Comparison of ENCODE assay signal across 1 cellular context in the genomic region with DNA sequence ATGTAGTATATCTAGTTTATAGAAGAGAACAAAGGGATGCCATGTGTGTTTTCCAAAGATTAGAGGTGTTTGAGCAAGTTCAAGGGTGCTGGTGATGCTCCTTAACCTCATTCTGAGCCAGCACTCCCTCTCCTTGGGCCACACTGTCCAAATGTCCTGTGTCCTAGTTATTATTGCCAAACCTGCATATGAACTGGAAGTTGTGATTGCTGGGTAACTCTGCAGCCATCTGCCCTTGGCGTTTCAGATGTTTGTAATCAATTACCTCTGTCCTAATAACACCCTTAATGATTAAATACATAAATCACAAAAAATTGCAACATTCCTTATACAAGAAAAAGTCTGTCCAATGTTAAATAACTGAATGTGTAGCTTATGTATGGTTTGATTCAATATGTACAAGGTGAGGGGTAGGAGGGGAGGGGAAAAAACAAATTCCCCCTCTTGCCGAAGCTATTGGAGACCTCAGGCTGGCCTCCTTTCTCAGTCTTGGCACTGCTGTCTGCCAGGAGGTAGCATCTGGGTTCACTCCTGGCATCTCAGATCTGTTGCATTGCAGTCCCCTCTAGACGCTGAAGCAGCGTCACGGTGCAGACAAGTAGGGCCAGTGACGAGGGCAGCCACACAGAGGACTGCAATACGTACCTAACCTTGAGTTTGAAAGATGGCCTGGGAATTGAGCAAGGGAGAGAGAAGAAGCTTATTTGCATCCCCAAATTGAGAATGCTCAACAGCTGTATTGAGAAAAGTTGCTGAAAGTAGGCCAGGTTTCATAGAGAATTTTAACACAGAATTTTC.
TF ChIP-seq lines count a peak whose summit lies in the region.

No MANE protein-coding gene starts in this region.

TF ChIP-seq in HepG2, 621 proteins besides CTCF, POLR2A, EP300 and RAD21 (continued from another document):
- TF ChIP-seq, protein P1, sequence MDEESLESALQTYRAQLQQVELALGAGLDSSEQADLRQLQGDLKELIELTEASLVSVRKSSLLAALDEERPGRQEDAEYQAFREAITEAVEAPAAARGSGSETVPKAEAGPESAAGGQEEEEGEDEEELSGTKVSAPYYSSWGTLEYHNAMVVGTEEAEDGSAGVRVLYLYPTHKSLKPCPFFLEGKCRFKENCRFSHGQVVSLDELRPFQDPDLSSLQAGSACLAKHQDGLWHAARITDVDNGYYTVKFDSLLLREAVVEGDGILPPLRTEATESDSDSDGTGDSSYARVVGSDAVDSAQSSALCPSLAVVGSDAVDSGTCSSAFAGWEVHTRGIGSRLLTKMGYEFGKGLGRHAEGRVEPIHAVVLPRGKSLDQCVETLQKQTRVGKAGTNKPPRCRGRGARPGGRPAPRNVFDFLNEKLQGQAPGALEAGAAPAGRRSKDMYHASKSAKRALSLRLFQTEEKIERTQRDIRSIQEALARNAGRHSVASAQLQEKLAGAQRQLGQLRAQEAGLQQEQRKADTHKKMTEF (CRISPR knock-in tag; IDR thresholded peaks at IDR 0.05), result no peak
- TF ChIP-seq ZFP41 (CRISPR knock-in tag; IDR thresholded peaks at IDR 0.05; ENCODE audit: borderline replicate concordance), result no peak
